ENCODE assay signal across 1 cellular context in the genomic region with DNA sequence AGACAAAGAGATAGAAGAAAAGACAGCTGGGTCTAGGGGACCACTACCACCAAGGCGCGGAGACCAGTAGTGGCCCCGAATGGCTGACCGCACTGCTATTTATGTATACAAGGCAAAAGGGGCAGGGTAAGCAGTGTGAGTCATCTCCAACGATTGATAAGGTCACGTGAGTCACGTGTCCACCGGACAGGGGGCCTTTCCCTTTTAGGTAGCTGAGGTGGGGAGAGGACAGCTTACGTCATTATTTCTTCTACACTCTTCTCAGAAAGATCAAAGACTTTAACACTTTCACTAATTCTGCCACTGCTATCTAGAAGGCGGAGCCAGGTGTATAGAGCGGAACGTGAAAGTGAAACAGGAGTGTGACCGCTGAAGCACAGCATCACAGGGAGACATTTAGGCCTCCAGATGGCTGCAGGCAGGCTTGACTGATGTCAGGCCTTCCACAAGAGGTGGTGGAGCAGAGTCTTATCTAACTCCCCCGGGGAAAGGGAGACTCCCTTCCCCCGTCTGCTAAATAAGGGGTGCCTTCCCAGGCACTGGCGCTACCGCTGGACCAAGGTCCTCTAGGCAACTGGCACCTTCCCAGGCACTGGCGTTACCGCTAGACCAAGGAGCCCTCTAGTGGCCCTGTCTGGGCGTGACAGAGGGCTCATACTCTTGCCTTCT.
TF ChIP-seq lines count a peak whose summit lies in the region.

No MANE protein-coding gene starts in this region.

TF ChIP-seq in K562, 482 proteins besides CTCF, POLR2A, EP300 and RAD21 (continued from another document):
- TF ChIP-seq, protein P1, sequence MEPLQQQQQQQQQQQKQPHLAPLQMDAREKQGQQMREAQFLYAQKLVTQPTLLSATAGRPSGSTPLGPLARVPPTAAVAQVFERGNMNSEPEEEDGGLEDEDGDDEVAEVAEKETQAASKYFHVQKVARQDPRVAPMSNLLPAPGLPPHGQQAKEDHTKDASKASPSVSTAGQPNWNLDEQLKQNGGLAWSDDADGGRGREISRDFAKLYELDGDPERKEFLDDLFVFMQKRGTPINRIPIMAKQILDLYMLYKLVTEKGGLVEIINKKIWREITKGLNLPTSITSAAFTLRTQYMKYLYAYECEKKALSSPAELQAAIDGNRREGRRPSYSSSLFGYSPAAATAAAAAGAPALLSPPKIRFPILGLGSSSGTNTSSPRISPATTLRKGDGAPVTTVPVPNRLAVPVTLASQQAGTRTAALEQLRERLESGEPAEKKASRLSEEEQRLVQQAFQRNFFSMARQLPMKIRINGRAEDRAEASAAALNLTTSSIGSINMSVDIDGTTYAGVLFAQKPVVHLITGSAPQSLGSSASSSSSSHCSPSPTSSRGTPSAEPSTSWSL (CRISPR knock-in tag; IDR thresholded peaks at IDR 0.05; ENCODE audit: borderline replicate concordance): no peak
- TF ChIP-seq KHSRP (IDR thresholded peaks at IDR 0.05) (no peak), MEF2A (IDR thresholded peaks at IDR 0.05; ENCODE audit: control insufficient read depth, low read depth, low read length) (no peak), RBM25 (IDR thresholded peaks at IDR 0.05; ENCODE audit: low read depth, low read length, severe bottlenecking) (no peak), FIP1L1 (IDR thresholded peaks at IDR 0.05; ENCODE audit: low read depth, low read length, poor library complexity, severe bottlenecking) (no peak), SMAD4 (CRISPR knock-in tag; conservative IDR thresholded peaks at IDR 0.05) (no peak), CHD2 (IDR thresholded peaks at IDR 0.05; ENCODE audit: low read depth, low read length) (no peak), MAFF (IDR thresholded peaks at IDR 0.05; ENCODE audit: low read length) (no peak), ZZZ3 (IDR thresholded peaks at IDR 0.05) (no peak), GABPB2 (CRISPR knock-in tag; conservative IDR thresholded peaks at IDR 0.05) (no peak), FOSL1 (tag; conservative IDR thresholded peaks at IDR 0.05) (peak; percentile 94), EGR1 (conservative IDR thresholded peaks at IDR 0.05) (no peak), HSF4 (CRISPR knock-in tag; IDR thresholded peaks at IDR 0.05; ENCODE audit: borderline replicate concordance) (no peak)
- TF ChIP-seq, protein P2, sequence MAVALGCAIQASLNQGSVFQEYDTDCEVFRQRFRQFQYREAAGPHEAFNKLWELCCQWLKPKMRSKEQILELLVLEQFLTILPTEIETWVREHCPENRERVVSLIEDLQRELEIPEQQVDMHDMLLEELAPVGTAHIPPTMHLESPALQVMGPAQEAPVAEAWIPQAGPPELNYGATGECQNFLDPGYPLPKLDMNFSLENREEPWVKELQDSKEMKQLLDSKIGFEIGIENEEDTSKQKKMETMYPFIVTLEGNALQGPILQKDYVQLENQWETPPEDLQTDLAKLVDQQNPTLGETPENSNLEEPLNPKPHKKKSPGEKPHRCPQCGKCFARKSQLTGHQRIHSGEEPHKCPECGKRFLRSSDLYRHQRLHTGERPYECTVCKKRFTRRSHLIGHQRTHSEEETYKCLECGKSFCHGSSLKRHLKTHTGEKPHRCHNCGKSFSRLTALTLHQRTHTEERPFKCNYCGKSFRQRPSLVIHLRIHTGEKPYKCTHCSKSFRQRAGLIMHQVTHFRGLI (CRISPR knock-in tag; IDR thresholded peaks at IDR 0.05): no peak
- TF ChIP-seq, protein P3, sequence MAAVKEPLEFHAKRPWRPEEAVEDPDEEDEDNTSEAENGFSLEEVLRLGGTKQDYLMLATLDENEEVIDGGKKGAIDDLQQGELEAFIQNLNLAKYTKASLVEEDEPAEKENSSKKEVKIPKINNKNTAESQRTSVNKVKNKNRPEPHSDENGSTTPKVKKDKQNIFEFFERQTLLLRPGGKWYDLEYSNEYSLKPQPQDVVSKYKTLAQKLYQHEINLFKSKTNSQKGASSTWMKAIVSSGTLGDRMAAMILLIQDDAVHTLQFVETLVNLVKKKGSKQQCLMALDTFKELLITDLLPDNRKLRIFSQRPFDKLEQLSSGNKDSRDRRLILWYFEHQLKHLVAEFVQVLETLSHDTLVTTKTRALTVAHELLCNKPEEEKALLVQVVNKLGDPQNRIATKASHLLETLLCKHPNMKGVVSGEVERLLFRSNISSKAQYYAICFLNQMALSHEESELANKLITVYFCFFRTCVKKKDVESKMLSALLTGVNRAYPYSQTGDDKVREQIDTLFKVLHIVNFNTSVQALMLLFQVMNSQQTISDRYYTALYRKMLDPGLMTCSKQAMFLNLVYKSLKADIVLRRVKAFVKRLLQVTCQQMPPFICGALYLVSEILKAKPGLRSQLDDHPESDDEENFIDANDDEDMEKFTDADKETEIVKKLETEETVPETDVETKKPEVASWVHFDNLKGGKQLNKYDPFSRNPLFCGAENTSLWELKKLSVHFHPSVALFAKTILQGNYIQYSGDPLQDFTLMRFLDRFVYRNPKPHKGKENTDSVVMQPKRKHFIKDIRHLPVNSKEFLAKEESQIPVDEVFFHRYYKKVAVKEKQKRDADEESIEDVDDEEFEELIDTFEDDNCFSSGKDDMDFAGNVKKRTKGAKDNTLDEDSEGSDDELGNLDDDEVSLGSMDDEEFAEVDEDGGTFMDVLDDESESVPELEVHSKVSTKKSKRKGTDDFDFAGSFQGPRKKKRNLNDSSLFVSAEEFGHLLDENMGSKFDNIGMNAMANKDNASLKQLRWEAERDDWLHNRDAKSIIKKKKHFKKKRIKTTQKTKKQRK (IDR thresholded peaks at IDR 0.05; ENCODE audit: borderline replicate concordance, low read depth, low read length): no peak
- TF ChIP-seq, protein P4, sequence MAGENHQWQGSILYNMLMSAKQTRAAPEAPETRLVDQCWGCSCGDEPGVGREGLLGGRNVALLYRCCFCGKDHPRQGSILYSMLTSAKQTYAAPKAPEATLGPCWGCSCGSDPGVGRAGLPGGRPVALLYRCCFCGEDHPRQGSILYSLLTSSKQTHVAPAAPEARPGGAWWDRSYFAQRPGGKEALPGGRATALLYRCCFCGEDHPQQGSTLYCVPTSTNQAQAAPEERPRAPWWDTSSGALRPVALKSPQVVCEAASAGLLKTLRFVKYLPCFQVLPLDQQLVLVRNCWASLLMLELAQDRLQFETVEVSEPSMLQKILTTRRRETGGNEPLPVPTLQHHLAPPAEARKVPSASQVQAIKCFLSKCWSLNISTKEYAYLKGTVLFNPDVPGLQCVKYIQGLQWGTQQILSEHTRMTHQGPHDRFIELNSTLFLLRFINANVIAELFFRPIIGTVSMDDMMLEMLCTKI (IDR thresholded peaks at IDR 0.05; ENCODE audit: partially characterized antibody): no peak
TF ChIP-seq in K562: peak in this region for 28.
